Comparison of ENCODE assay signal across 7 cellular contexts in genomic region chr1:6580119-6580587, GRCh38. TPM values are rescaled to one million over a fixed set of nuclear protein-coding genes. Genes with fewer than 3 reads are reported as not detected.
DNase-seq lines count a peak whose midpoint lies in the region; ATAC-seq and TF ChIP-seq lines count a peak whose summit lies in the region.

No MANE protein-coding gene starts in this region.

- H3K4me1 ChIP-seq in HCT116 (ENCODE audit: control insufficient read depth in 1 of 2, insufficient read depth in 2 of 2, low read length in 2 of 2) (peaks cover 14 to 23% of the 10 kb centered on the region in 2 experiments), Peyer's patch (peaks cover 12 to 37% (median 16%) of the 10 kb centered on the region in 4 donors)

- TF ChIP-seq CTCF in HCT116 (IDR thresholded peaks at IDR 0.05 in 2 of 3, conservative IDR thresholded peaks at IDR 0.05 in 1 of 3; ENCODE audit: borderline replicate concordance in 1 of 3, insufficient read depth in 1 of 3, low read depth in 2 of 3, low read length in 2 of 3) (no peak), Peyer's patch (IDR thresholded peaks at IDR 0.05) (no peak), epithelial cell of esophagus (IDR thresholded peaks at IDR 0.05; ENCODE audit: insufficient read depth, low read depth, low read length, missing control alignments) (no peak), nephron progenitor cell (IDR thresholded peaks at IDR 0.05) (no peak)

- H3K9me2 ChIP-seq in HCT116 (ENCODE audit: insufficient read depth) = no peaks in the 10 kb centered on the region

- peak overlapping the region; percentile 48 for H3K27ac ChIP-seq in HCT116 (ENCODE audit: low read depth, low read length)
- H3K27ac ChIP-seq in Peyer's patch = peak overlapping the region; percentile 95 to 96 (median 95)

- TF ChIP-seq POLR2A in HCT116 (IDR thresholded peaks at IDR 0.05; ENCODE audit: borderline replicate concordance, extremely low read depth, insufficient read depth, insufficient read length) (no peak), Peyer's patch (IDR thresholded peaks at IDR 0.05) (no peak)

- H3K36me3 Mint-ChIP-seq in nephron progenitor cell (ENCODE audit: low read depth) = no peaks in the 10 kb centered on the region

- peak overlapping the region; percentile 84 for H3K4me2 ChIP-seq in HCT116 (ENCODE audit: low read length)

- H3K9ac ChIP-seq in HCT116 (ENCODE audit: low read length) = peak overlapping the region; percentile 74

- no peaks in the 10 kb centered on the region for H3K9me3 Mint-ChIP-seq in nephron progenitor cell

- H3K27me3 ChIP-seq in HCT116 (ENCODE audit: insufficient read depth, low read length) (no peaks in the 10 kb centered on the region), Peyer's patch (no peaks in the 10 kb centered on the region)

- no TSS peak for BruUV-seq in HCT116 (replicated peaks; lab: Mats Ljungman, UMichigan)

- intact Hi-C loops in HCT116 (cut with micrococcal nuclease) = no loop called here

- TF ChIP-seq RAD21 in HCT116 (IDR thresholded peaks at IDR 0.05; ENCODE audit: low read depth) = no peak

- RAD21 ChIA-PET in HCT116 (lab: Charles Lee; ENCODE audit: low non-redundant PET in 1 of 2, low total read pairs in 2 of 2, uncharacterized antibody in 2 of 2, unreplicated experiment in 2 of 2) = interaction anchor here in 1 of 2 experiments (0.7 kb wide), 1 partner anchor 32 kb away, joined by 5 read pairs; no protein-coding TSS in a partner anchor

- peaks cover 3% of the 10 kb centered on the region for H3K27me3 Mint-ChIP-seq in nephron progenitor cell (ENCODE audit: low read depth, poor library complexity)

- peaks cover 30% of the 10 kb centered on the region for H3K79me2 ChIP-seq in HCT116 (ENCODE audit: insufficient read depth, low read length)

- H4K20me1 ChIP-seq in HCT116 (ENCODE audit: insufficient read depth) = no peaks in the 10 kb centered on the region

- peaks cover 40% of the 10 kb centered on the region for H3K4me1 Mint-ChIP-seq in nephron progenitor cell

- POLR2A ChIA-PET in HCT116 (lab: Charles Lee) = interaction anchor here (0.6 to 1.6 kb wide), 6 partner anchors 9 to 46 kb away, joined by 3 to 10 read pairs (median 3); partner anchors contain the start of gene KLHL21

- H3K4me3 ChIP-seq in HCT116 (replicated peaks in 1 of 2; ENCODE audit: low read depth in 1 of 2, low read length in 2 of 2) = peak overlapping the region; percentile 79 to 91
- H3K4me3 ChIP-seq in Peyer's patch = peak overlapping the region; percentile 82 to 97 (median 90)
- peak overlapping the region; percentile 79 for H3K4me3 ChIP-seq in epithelial cell of esophagus (ENCODE audit: low read length)

- ATAC-seq in HCT116 (peak; percentile 59), GM19467 (IDR thresholded peaks at IDR 0.05; ENCODE audit: unreplicated experiment) (no peak)

- H3K4me3 Mint-ChIP-seq in nephron progenitor cell = peak overlapping the region; percentile 94

- H3K9me3 ChIP-seq in HCT116 (ENCODE audit: control insufficient read depth in 1 of 2, insufficient read depth in 1 of 2, low read depth in 1 of 2, low read length in 2 of 2) (no peaks in the 10 kb centered on the region), Peyer's patch (no peaks in the 10 kb centered on the region)

- peak overlapping the region; percentile 84 for H3K27ac Mint-ChIP-seq in nephron progenitor cell

- H2AFZ ChIP-seq in HCT116 (ENCODE audit: low read depth, low read length, poor library complexity, severe bottlenecking) = no peak overlapping the region

- CTCF ChIA-PET in HCT116 (lab: Charles Lee) = interaction anchor here (1.4 to 1.7 kb wide), 2 partner anchors 10 to 26 kb away, joined by 3 to 4 read pairs; partner anchors contain the start of gene NOL9

- DNase-seq in HCT116 (ENCODE audit: low read depth, low spot score) = no peak
- DNase-seq in Peyer's patch = no peak
- DNase-seq in epithelial cell of esophagus (ENCODE audit: low read depth) = no peak
- no peak for DNase-seq in nephron progenitor cell
- DNase-seq in COLO668 (lab: John Stamatoyannopoulos, UW; ENCODE audit: unreplicated experiment) = no peak
- no peak for DNase-seq in SW480 (ENCODE audit: low spot score)

- peaks cover 0 to 2% of the 10 kb centered on the region in 2 experiments; a peak in 1 of 4 replicates for H3K36me3 ChIP-seq in HCT116 (ENCODE audit: control insufficient read depth in 1 of 2, insufficient read depth in 2 of 2, low read length in 2 of 2)
- H3K36me3 ChIP-seq in Peyer's patch = no peaks in the 10 kb centered on the region

TF ChIP-seq in HCT116, 20 proteins besides CTCF, POLR2A, EP300 and RAD21:
- TF ChIP-seq SIN3A (IDR thresholded peaks at IDR 0.05; ENCODE audit: low read depth) (no peak), YY1 (IDR thresholded peaks at IDR 0.05; ENCODE audit: extremely low read depth, insufficient replicate concordance, low read depth, low read length) (peak; percentile 38)
TF ChIP-seq in HCT116: peak in this region for 1.

RNA-seq across cellular contexts. Expression of gene ZBTB48, which starts 0.4 kb away (rescaled TPM):
- total RNA-seq in HCT116 (2021; ENCODE audit: unreplicated experiment) (41.9 TPM), Peyer's patch (10 to 100 TPM; 27.0 to 80.9 (median 38.2) TPM)
- 40.3 and 43.8 TPM in 2 replicates for polyA plus RNA-seq in HCT116 (2012)

RNA-seq across cellular contexts. Expression of gene KLHL21, which starts 22.5 kb away (rescaled TPM):
- total RNA-seq in HCT116 (2021; ENCODE audit: unreplicated experiment) (27.5 TPM), Peyer's patch (10 to 100 TPM; 14.4 to 25.1 (median 18.2) TPM)
- 15.5 and 32.6 TPM in 2 replicates for polyA plus RNA-seq in HCT116 (2012)

RNA-seq across cellular contexts. Expression of gene TAS1R1, which starts 25.0 kb away (rescaled TPM):
- total RNA-seq in HCT116 (2021; ENCODE audit: unreplicated experiment) (not detected), Peyer's patch (not detected)
- polyA plus RNA-seq in HCT116 (2012) = 0.10 and 0.12 TPM in 2 replicates

RNA-seq across cellular contexts. Expression of gene NOL9, which starts 25.8 kb away (rescaled TPM):
- 46.4 TPM for total RNA-seq in HCT116 (2021; ENCODE audit: unreplicated experiment)
- polyA plus RNA-seq in HCT116 (2012) = 6.0 and 8.2 TPM in 2 replicates
- total RNA-seq in Peyer's patch = 10 to 100 TPM; 19.0 to 28.0 (median 22.5) TPM

RNA-seq across cellular contexts. Expression of gene PHF13, which starts 33.4 kb away (rescaled TPM):
- total RNA-seq in HCT116 (2021; ENCODE audit: unreplicated experiment) = 25.8 TPM
- 10.6 and 13.7 TPM in 2 replicates for polyA plus RNA-seq in HCT116 (2012)
- total RNA-seq in Peyer's patch = 1 to 10 TPM; 3.3 to 7.4 (median 6.0) TPM
